In genomic region chr4:24422644-24423043, GRCh38 we compare ENCODE assay signal across 28 cellular contexts.
"Had no signal": no experiment of that assay in that cellular context is flagged by ENCODE, and none has a peak within 500 bp of the region (broad histone marks: within the 10 kb centered on the region; RNA-seq: fewer than 3 reads in every experiment).

No MANE protein-coding gene starts in this region.

- H3K27ac ChIP-seq: neural progenitor cell, ovary, parathyroid adenoma, psoas muscle, skin epidermis, spleen, stomach, thoracic aorta, thyroid gland, tibial nerve, upper lobe of left lung, vagina had no signal

- H3K4me1 ChIP-seq: parathyroid adenoma, upper lobe of left lung had no signal

- H3K9ac ChIP-seq: neural progenitor cell, parathyroid adenoma had no signal

- H3K4me2 ChIP-seq: neural progenitor cell, smooth muscle cell had no signal

- FAIRE-seq: urothelium cell line had no signal

- H3K36me3 ChIP-seq: neural progenitor cell, ovary, spleen, stomach, thoracic aorta, thyroid gland, tibial nerve, upper lobe of left lung, vagina had no signal

- H3K27me3 ChIP-seq: neural progenitor cell, ovary, spleen, stomach, thyroid gland, tibial nerve, upper lobe of left lung, vagina had no signal

- H3K79me2 ChIP-seq: parathyroid adenoma had no signal

- H3K4me3 ChIP-seq: neural progenitor cell, ovary, psoas muscle, skin epidermis, smooth muscle cell, spleen, stomach, thoracic aorta, thyroid gland, tibial nerve, upper lobe of left lung, vagina had no signal

- DNase-seq: naive thymus-derived CD4-positive, alpha-beta T cell; natural killer cell; occipital lobe; ovary; posterior cingulate gyrus; psoas muscle; right cardiac atrium; spleen; stimulated activated CD4-positive, alpha-beta T cell treated with anti-CD3 and anti-CD28 coated beads, Interleukin-12 subunit alpha, Interleukin-12 subunit beta, amount 100 ng/mL, for 4 hours; stimulated activated CD4-positive, alpha-beta T cell treated with anti-CD3 and anti-CD28 coated beads, Interleukin-2, amount 100 ng/mL, for 24 hours; stimulated activated CD4-positive, alpha-beta T cell treated with anti-CD3 and anti-CD28 coated beads, Interleukin-2, amount 100 ng/mL, for 48 hours; stimulated activated CD4-positive, alpha-beta T cell treated with anti-CD3 and anti-CD28 coated beads, Interleukin-4, amount 100 ng/mL, for 24 hours; stimulated activated naive B cell treated with anti-CD40 and anti-IgM and Interleukin-4, amounts not matched to agents 10 μg/mL and 1 μg/mL and 100 μg/mL, for 72 hours; stimulated activated naive CD4-positive, alpha-beta T cell treated with Interleukin-2 at 50 U/mL for 16 hours; stomach; thyroid gland; trophoblast cell; upper lobe of left lung had no signal

- H2AFZ ChIP-seq: neural progenitor cell, parathyroid adenoma had no signal

- ATAC-seq: naive thymus-derived CD4-positive, alpha-beta T cell; natural killer cell; psoas muscle; right cardiac atrium; sciatic nerve; stimulated activated effector memory CD8-positive, alpha-beta T cell treated with anti-CD3 and anti-CD28 coated beads, Interleukin-12 subunit alpha, Interleukin-12 subunit beta, amount 100 ng/mL, for 72 hours; stimulated activated naive B cell treated with anti-CD40 and anti-IgM and Interleukin-4, amounts not matched to agents 10 μg/mL and 1 μg/mL and 100 μg/mL, for 72 hours had no signal

- H3K9me3 ChIP-seq: ovary, psoas muscle, spleen, stomach, thoracic aorta, thyroid gland, tibial nerve, upper lobe of left lung, vagina had no signal
